Comparison of ENCODE assay signal across 34 cellular contexts in genomic region chr7:135726911-135727673, GRCh38. TPM values are rescaled to one million over a fixed set of nuclear protein-coding genes. Genes with fewer than 3 reads are reported as not detected.
"Had no signal": no experiment of that assay in that cellular context is flagged by ENCODE, and none has a peak within 500 bp of the region (broad histone marks: within the 10 kb centered on the region; RNA-seq: fewer than 3 reads in every experiment).

No MANE protein-coding gene starts in this region.

- H3K36me3 Mint-ChIP-seq: activated naive CD8-positive, alpha-beta T cell; WTC11 had no signal

- H3K9me3 ChIP-seq: esophagus muscularis mucosa, gastrocnemius medialis, heart left ventricle had no signal

- H3K27ac Mint-ChIP-seq: activated CD4-positive, alpha-beta memory T cell treated with anti-CD3 and anti-CD28 coated beads, Interleukin-2, amount 10 ng/mL, durations not matched to agents 7 days and 5 days; activated CD4-positive, alpha-beta T cell treated with anti-CD3 and anti-CD28 coated beads, Interleukin-2, amount 10 ng/mL, durations not matched to agents 7 days and 5 days; activated naive CD8-positive, alpha-beta T cell; activated T-helper 17 cell treated with anti-CD3 and anti-CD28 coated beads, Interleukin-2, amount 50 U/mL, for 72 hours; effector memory CD8-positive, alpha-beta T cell; WTC11 had no signal

- H3K27ac ChIP-seq: esophagus muscularis mucosa, foreskin keratinocyte, gastrocnemius medialis, heart left ventricle, VCaP had no signal

- H3K27me3 ChIP-seq: foreskin keratinocyte, gastrocnemius medialis, heart left ventricle had no signal

- H3K4me3 Mint-ChIP-seq: activated CD4-positive, alpha-beta memory T cell treated with anti-CD3 and anti-CD28 coated beads, Interleukin-2, amount 10 ng/mL, durations not matched to agents 7 days and 5 days; activated CD4-positive, alpha-beta T cell treated with anti-CD3 and anti-CD28 coated beads, Interleukin-2, amount 10 ng/mL, durations not matched to agents 7 days and 5 days; activated naive CD8-positive, alpha-beta T cell; activated T-cell treated with anti-CD3 and anti-CD28 coated beads, Interleukin-2, amount 50 U/mL, for 4 hours; activated T-helper 17 cell treated with anti-CD3 and anti-CD28 coated beads, Interleukin-2, amount 50 U/mL, for 72 hours; effector memory CD8-positive, alpha-beta T cell; WTC11 had no signal

- ATAC-seq: activated T-cell treated with anti-CD3 and anti-CD28 coated beads, Interleukin-2, amount 50 U/mL, for 4 hours; activated T-helper 17 cell treated with anti-CD3 and anti-CD28 coated beads, Interleukin-2, amount 50 U/mL, for 72 hours; effector memory CD8-positive, alpha-beta T cell; foreskin keratinocyte; gastrocnemius medialis had no signal

- H3K4me3 ChIP-seq: esophagus muscularis mucosa, gastrocnemius medialis, heart left ventricle had no signal

- H3K36me3 ChIP-seq: esophagus muscularis mucosa, gastrocnemius medialis had no signal

- H3K9me3 Mint-ChIP-seq: activated CD4-positive, alpha-beta memory T cell treated with anti-CD3 and anti-CD28 coated beads, Interleukin-2, amount 10 ng/mL, durations not matched to agents 7 days and 5 days; activated CD4-positive, alpha-beta T cell treated with anti-CD3 and anti-CD28 coated beads, Interleukin-2, amount 10 ng/mL, durations not matched to agents 7 days and 5 days; activated T-cell treated with anti-CD3 and anti-CD28 coated beads, Interleukin-2, amount 50 U/mL, for 4 hours; activated T-helper 17 cell treated with anti-CD3 and anti-CD28 coated beads, Interleukin-2, amount 50 U/mL, for 72 hours; effector memory CD8-positive, alpha-beta T cell; WTC11 had no signal

- H3K4me1 ChIP-seq: esophagus muscularis mucosa, foreskin keratinocyte, gastrocnemius medialis had no signal

- FAIRE-seq: astrocyte, colon, TTC549 had no signal

- H3K4me1 Mint-ChIP-seq: activated CD4-positive, alpha-beta memory T cell treated with anti-CD3 and anti-CD28 coated beads, Interleukin-2, amount 10 ng/mL, durations not matched to agents 7 days and 5 days; activated CD4-positive, alpha-beta T cell treated with anti-CD3 and anti-CD28 coated beads, Interleukin-2, amount 10 ng/mL, durations not matched to agents 7 days and 5 days; activated T-helper 17 cell treated with anti-CD3 and anti-CD28 coated beads, Interleukin-2, amount 50 U/mL, for 72 hours had no signal

- DNase-seq: activated CD4-positive, alpha-beta memory T cell treated with anti-CD3 and anti-CD28 coated beads, Interleukin-2, amount 10 ng/mL, durations not matched to agents 7 days and 5 days; activated CD4-positive, alpha-beta T cell treated with anti-CD3 and anti-CD28 coated beads for 1 hour; activated CD4-positive, alpha-beta T cell treated with anti-CD3 and anti-CD28 coated beads for 4 hours; activated CD4-positive, alpha-beta T cell treated with anti-CD3 and anti-CD28 coated beads, Interleukin-2, amount 10 ng/mL, durations not matched to agents 7 days and 5 days; activated CD4-positive, alpha-beta T cell treated with anti-CD3 and anti-CD28 coated beads, Interleukin-2, amount 50 U/mL, for 4 hours; activated CD8-positive, alpha-beta memory T cell treated with anti-CD3 and anti-CD28 coated beads, Interleukin-2, amount 50 U/mL, for 48 hours; activated effector memory CD4-positive, alpha-beta T cell treated with Interleukin-2 at 50 U/mL for 16 hours; activated gamma-delta T cell treated with Interleukin-2 at 50 U/mL for 16 hours; activated naive CD4-positive, alpha-beta T cell treated with anti-CD3 and anti-CD28 coated beads, Interleukin-2, amount 50 U/mL, for 16 hours; activated naive CD4-positive, alpha-beta T cell treated with Interleukin-2 at 50 U/mL for 16 hours; activated T-cell treated with anti-CD3 and anti-CD28 coated beads for 4 hours; activated T-cell treated with anti-CD3 and anti-CD28 coated beads, Interleukin-2, amount 50 U/mL, for 4 hours; amniotic stem cell; anterior cingulate cortex; cortex of kidney; dermis blood vessel endothelial cell; effector CD4-positive, alpha-beta T cell; effector memory CD8-positive, alpha-beta T cell; erythroblast; foreskin keratinocyte; gastrocnemius medialis; glutamatergic neuron; heart left ventricle; T-helper 2 cell had no signal

RNA-seq across cellular contexts. Expression of gene SLC13A4, which starts 0.9 kb away (rescaled TPM):
- total RNA-seq: activated CD4-positive, alpha-beta memory T cell treated with anti-CD3 and anti-CD28 coated beads, Interleukin-2, amount 10 ng/mL, durations not matched to agents 7 days and 5 days; activated CD4-positive, alpha-beta T cell treated with anti-CD3 and anti-CD28 coated beads, Interleukin-2, amount 10 ng/mL, durations not matched to agents 7 days and 5 days; activated T-cell treated with anti-CD3 and anti-CD28 coated beads, Interleukin-2, amount 50 U/mL, for 4 hours; activated T-helper 17 cell treated with anti-CD3 and anti-CD28 coated beads, Interleukin-2, amount 50 U/mL, for 72 hours; chondrocyte; dermis blood vessel endothelial cell; esophagus muscularis mucosa; gastrocnemius medialis; T-helper 1 cell treated with Interleukin-12 subunit alpha and Interleukin-12 subunit beta and Interleukin-4 antibody, amounts not matched to agents 30 ng/mL and 1 ng/mL, for 36 hours had no signal
- polyA plus RNA-seq: foreskin keratinocyte had no signal

RNA-seq across cellular contexts. Expression of gene FAM180A, which starts 21.5 kb away (rescaled TPM):
- total RNA-seq: activated CD4-positive, alpha-beta memory T cell treated with anti-CD3 and anti-CD28 coated beads, Interleukin-2, amount 10 ng/mL, durations not matched to agents 7 days and 5 days; activated CD4-positive, alpha-beta T cell treated with anti-CD3 and anti-CD28 coated beads, Interleukin-2, amount 10 ng/mL, durations not matched to agents 7 days and 5 days; activated T-cell treated with anti-CD3 and anti-CD28 coated beads, Interleukin-2, amount 50 U/mL, for 4 hours; activated T-helper 17 cell treated with anti-CD3 and anti-CD28 coated beads, Interleukin-2, amount 50 U/mL, for 72 hours; astrocyte; dermis blood vessel endothelial cell; T-helper 1 cell treated with Interleukin-12 subunit alpha and Interleukin-12 subunit beta and Interleukin-4 antibody, amounts not matched to agents 30 ng/mL and 1 ng/mL, for 36 hours; WTC11 had no signal
